ENCODE assay signal across 8 cellular contexts in the genomic region with DNA sequence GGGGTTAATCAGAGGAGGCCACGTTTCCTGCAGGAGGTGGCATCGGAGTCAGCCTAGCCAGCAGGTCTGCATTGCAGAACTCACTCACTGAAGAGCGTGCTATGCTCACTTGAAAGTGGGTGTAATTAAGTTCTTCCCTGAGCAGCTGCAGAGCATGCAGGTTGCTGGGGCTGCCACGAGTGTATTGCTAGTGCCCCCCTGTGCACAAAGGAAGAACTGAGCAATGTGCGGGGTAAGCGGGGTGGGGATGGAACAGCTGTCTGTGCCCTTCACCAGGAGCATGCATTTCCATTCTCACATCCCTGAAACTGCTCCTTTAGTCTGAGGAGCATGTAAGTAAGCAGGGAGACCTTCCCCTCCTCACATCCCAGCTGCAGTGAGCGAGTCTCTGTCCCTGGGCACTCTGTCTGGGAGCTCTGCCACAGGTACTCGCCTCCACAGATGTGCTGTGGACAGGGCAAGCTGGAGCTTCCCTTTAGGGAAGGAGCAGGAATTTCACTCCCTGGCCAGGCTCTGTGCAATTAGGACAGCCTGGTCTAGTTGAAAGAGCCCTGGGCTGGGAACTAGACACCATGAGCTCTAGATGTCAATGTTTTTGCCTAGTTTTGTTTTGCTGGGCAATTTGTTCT.
DNase-seq lines count a peak whose midpoint lies in the region; ATAC-seq and TF ChIP-seq lines count a peak whose summit lies in the region.

No MANE protein-coding gene starts in this region.

- H3K4me3 ChIP-seq in sigmoid colon (no peak overlapping the region), HAP-1 (no peak overlapping the region)

- H3K9me3 ChIP-seq in sigmoid colon = no peaks in the 10 kb centered on the region
- H3K9me3 ChIP-seq in HAP-1 = no peaks in the 10 kb centered on the region

- peak overlapping the region in 1 of 5 experiments; percentile 17 for H3K27ac Mint-ChIP-seq in brain

- in situ Hi-C loops in HAP-1 (cut with MboI; ENCODE audit: low sequenced_read_pairs) = no loop called here

- H3K4me3 Mint-ChIP-seq in brain = no peak overlapping the region

- TF ChIP-seq POLR2A in sigmoid colon (IDR thresholded peaks at IDR 0.05) = no peak

- H3K36me3 Mint-ChIP-seq in brain = no peaks in the 10 kb centered on the region

- peaks cover 23% of the 10 kb centered on the region for H3K4me1 Mint-ChIP-seq in brain

- H3K27ac ChIP-seq in sigmoid colon = no peak overlapping the region

- TF ChIP-seq CTCF in brain (conservative IDR thresholded peaks at IDR 0.05) = peak; percentile 65 to 77
- TF ChIP-seq CTCF in sigmoid colon (IDR thresholded peaks at IDR 0.05) = peak in 2 of 4 experiments; percentile 19 to 30

- H3K27me3 ChIP-seq in sigmoid colon = peaks cover 0 to 7% (median 6%) of the 10 kb centered on the region in 3 donors
- no peaks in the 10 kb centered on the region for H3K27me3 ChIP-seq in HAP-1 (ENCODE audit: low read depth)

- H3K4me1 ChIP-seq in sigmoid colon (no peaks in the 10 kb centered on the region), HAP-1 (no peaks in the 10 kb centered on the region)

- H3K36me3 ChIP-seq in sigmoid colon (no peaks in the 10 kb centered on the region), HAP-1 (replicated peaks) (no peaks in the 10 kb centered on the region)

- peak; percentile 2 to 10 for DNase-seq in activated CD4-positive, alpha-beta T cell treated with anti-CD3 and anti-CD28 coated beads, Interleukin-2, amount 50 U/mL, for 48 hours
- no peak for DNase-seq in activated CD4-positive, alpha-beta T cell treated with anti-CD3 and anti-CD28 coated beads, Interleukin-2, amount 50 U/mL, for 4 hours
- DNase-seq in NCI-H2227 (lab: John Stamatoyannopoulos, UW; ENCODE audit: unreplicated experiment) = peak; percentile 85
- DNase-seq in midbrain (lab: John Stamatoyannopoulos, UW) = peak; percentile 61
- DNase-seq in sigmoid colon = no peak
- DNase-seq in HAP-1 (ENCODE audit: low spot score in 2 of 2) = no peak

- peak; percentile 61 for ATAC-seq in HG02981 (IDR thresholded peaks at IDR 0.05; ENCODE audit: unreplicated experiment)

- H3K9me3 Mint-ChIP-seq in brain = peaks cover 0 to 4% (median 3%) of the 10 kb centered on the region in 5 experiments

- WGBS in sigmoid colon, 2 donors = 17 to 24% methylated on average over 8 of the region's 8 CpGs

- intact Hi-C loops in sigmoid colon (cut with DNase I) = no loop called here

- peaks cover 11% of the 10 kb centered on the region for H3K27me3 Mint-ChIP-seq in brain

- no peak for TF ChIP-seq EP300 in sigmoid colon (IDR thresholded peaks at IDR 0.05)

Comparison
In these comparisons a context has a peak if more than half of its experiments do, and no peak if none do; other contexts are left out.
1. DNase-seq: peak in activated CD4-positive, alpha-beta T cell treated with anti-CD3 and anti-CD28 coated beads, Interleukin-2, amount 50 U/mL, for 48 hours (2 of 2), NCI-H2227 (single experiment) and midbrain (single experiment); none in activated CD4-positive, alpha-beta T cell treated with anti-CD3 and anti-CD28 coated beads, Interleukin-2, amount 50 U/mL, for 4 hours (0 of 2), sigmoid colon (single experiment) and HAP-1 (0 of 2).